21 cellular contexts compared by ENCODE assay signal in the genomic region with DNA sequence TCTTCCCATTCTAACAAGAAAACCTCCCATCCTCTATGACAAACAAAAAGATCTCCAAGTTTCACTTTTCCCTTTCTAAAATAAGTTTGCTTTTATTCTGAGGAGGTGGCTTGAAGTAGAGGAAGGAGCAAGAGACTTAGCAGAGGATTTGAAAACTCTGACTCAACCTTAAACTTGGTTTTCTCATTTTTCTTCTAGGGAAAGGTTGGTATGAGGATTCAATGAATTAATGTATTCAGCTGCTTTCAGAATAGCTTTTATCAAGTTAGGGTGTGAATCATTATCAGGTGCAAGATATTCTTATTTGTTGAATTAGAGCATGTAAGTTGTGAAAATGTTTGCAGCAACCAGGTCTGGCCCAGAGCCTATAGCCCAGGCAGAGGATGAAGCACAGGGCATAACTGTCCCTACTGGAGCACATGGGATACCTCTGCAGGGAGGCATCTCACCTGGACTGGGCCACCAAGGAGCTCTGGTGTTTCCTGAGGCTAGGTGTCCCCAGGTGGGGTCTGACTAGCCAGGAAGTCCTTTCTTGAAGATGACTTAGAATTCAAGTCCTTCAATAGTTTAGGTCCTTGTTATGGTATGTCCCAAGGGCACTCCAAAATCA. TPM values are rescaled to one million over a fixed set of nuclear protein-coding genes. Genes with fewer than 3 reads are reported as not detected.
A peak's percentile ranks its signal among the peaks of the same experiment; 100 is the strongest.
DNase-seq lines count a peak whose midpoint lies in the region; ATAC-seq and TF ChIP-seq lines count a peak whose summit lies in the region.
"Had no signal": no experiment of that assay in that cellular context is flagged by ENCODE, and none has a peak within 500 bp of the region (broad histone marks: within the 10 kb centered on the region; RNA-seq: fewer than 3 reads in every experiment).

No MANE protein-coding gene starts in this region.

- POLR2A ChIA-PET in CD4-positive, alpha-beta memory T cell (lab: Charles Lee; ENCODE audit: partially characterized antibody) = no interaction called here

- H3F3A ChIP-seq in GM23338 (replicated peaks; ENCODE audit: low read depth) = no peaks in the 10 kb centered on the region

- H3K9me3 ChIP-seq in CD4-positive, alpha-beta memory T cell (ENCODE audit: control insufficient read depth in 1 of 2, low read length in 2 of 2) = no peaks in the 10 kb centered on the region
- H3K9me3 ChIP-seq in transverse colon = no peaks in the 10 kb centered on the region
- H3K9me3 ChIP-seq: colonic mucosa, esophagus squamous epithelium, lower lobe of right lung, prostate gland, SK-N-SH, thoracic aorta had no signal

- H2AFZ ChIP-seq in GM23338 = no peak overlapping the region

- no peak for TF ChIP-seq CTCF in GM23338 (conservative IDR thresholded peaks at IDR 0.05; ENCODE audit: low read depth in 2 of 2)
- no peak for TF ChIP-seq CTCF in transverse colon (IDR thresholded peaks at IDR 0.05)

- DNase-seq in CD4-positive, alpha-beta memory T cell = no peak
- DNase-seq in GM23338 (ENCODE audit: low spot score) = peak; percentile 17
- DNase-seq in activated T-helper 2 cell treated with anti-CD3 and anti-CD28 coated beads, Interferon-gamma antibody, Interleukin-2, Interleukin-4, amounts not matched to agents 10 μg/mL and 5 μg/mL and 100 μg/mL, durations not matched to agents 14 hours and 24 hours and 36 hours (ENCODE audit: low spot score) = no peak
- DNase-seq in mesendoderm = peak; percentile 37
- no peak for DNase-seq in transverse colon
- DNase-seq in amniotic stem cell (lab: John Stamatoyannopoulos, UW) = no peak
- DNase-seq: activated B cell treated with CpG ODN at 0.5 μM for 24 hours, colonic mucosa, DMS79 treated with DMSO at 0.1 percent for 48 hours, esophagus squamous epithelium, HFFc6, Karpas-422, kidney, lower lobe of right lung, NCI-H1694, NCI-H69, SK-N-SH, T-helper 9 cell had no signal

- no peak overlapping the region for H2BK5ac ChIP-seq in mesendoderm (ENCODE audit: low read length)

- no peak overlapping the region for H3K4ac ChIP-seq in mesendoderm (ENCODE audit: low read depth, low read length)

- H3K36me3 Mint-ChIP-seq in CD4-positive, alpha-beta memory T cell = peaks cover 49 to 67% of the 10 kb centered on the region in 2 donors
- H3K36me3 Mint-ChIP-seq in GM23338 (ENCODE audit: low read depth) = peaks cover 9% of the 10 kb centered on the region; the same call in 2 of the 3 replicates
- peaks cover 88% of the 10 kb centered on the region for H3K36me3 Mint-ChIP-seq in activated T-helper 2 cell treated with anti-CD3 and anti-CD28 coated beads, Interferon-gamma antibody, Interleukin-2, Interleukin-4, amounts not matched to agents 10 μg/mL and 5 μg/mL and 100 μg/mL, durations not matched to agents 14 hours and 24 hours and 36 hours (ENCODE audit: low read depth)

- no peak overlapping the region for H2AK5ac ChIP-seq in mesendoderm (ENCODE audit: low read length)

- no peak overlapping the region for H3K23ac ChIP-seq in mesendoderm (ENCODE audit: low read length)

- TF ChIP-seq EP300 in transverse colon (IDR thresholded peaks at IDR 0.05; ENCODE audit: low read depth) = no peak

- no peak overlapping the region for H2BK120ac ChIP-seq in mesendoderm (ENCODE audit: low read depth, low read length)

- H3K27me3 Mint-ChIP-seq in CD4-positive, alpha-beta memory T cell = no peaks in the 10 kb centered on the region
- no peaks in the 10 kb centered on the region for H3K27me3 Mint-ChIP-seq in GM23338 (ENCODE audit: insufficient read depth, low read depth, poor library complexity)
- no peaks in the 10 kb centered on the region for H3K27me3 Mint-ChIP-seq in activated T-helper 2 cell treated with anti-CD3 and anti-CD28 coated beads, Interferon-gamma antibody, Interleukin-2, Interleukin-4, amounts not matched to agents 10 μg/mL and 5 μg/mL and 100 μg/mL, durations not matched to agents 14 hours and 24 hours and 36 hours (ENCODE audit: low read depth)
- H3K27me3 Mint-ChIP-seq: activated B cell treated with CpG ODN at 0.5 μM for 24 hours had no signal

- H3K79me1 ChIP-seq in mesendoderm (ENCODE audit: low read length) = no peaks in the 10 kb centered on the region

- H3K4me2 ChIP-seq in GM23338 (no peak overlapping the region), mesendoderm (ENCODE audit: low read length) (no peak overlapping the region)
- H3K4me2 ChIP-seq: SK-N-SH had no signal

- no peak overlapping the region for H3K4me3 Mint-ChIP-seq in CD4-positive, alpha-beta memory T cell
- H3K4me3 Mint-ChIP-seq in GM23338 = no peak overlapping the region
- H3K4me3 Mint-ChIP-seq in activated T-helper 2 cell treated with anti-CD3 and anti-CD28 coated beads, Interferon-gamma antibody, Interleukin-2, Interleukin-4, amounts not matched to agents 10 μg/mL and 5 μg/mL and 100 μg/mL, durations not matched to agents 14 hours and 24 hours and 36 hours (ENCODE audit: low read depth) = no peak overlapping the region
- H3K4me3 Mint-ChIP-seq: activated B cell treated with CpG ODN at 0.5 μM for 24 hours, HFFc6 had no signal

- no peaks in the 10 kb centered on the region for H3K27me3 ChIP-seq in CD4-positive, alpha-beta memory T cell (ENCODE audit: insufficient read depth, low read length)
- no peaks in the 10 kb centered on the region for H3K27me3 ChIP-seq in GM23338 (ENCODE audit: insufficient read depth)
- no peaks in the 10 kb centered on the region for H3K27me3 ChIP-seq in mesendoderm (ENCODE audit: insufficient read depth, low read length, poor library complexity)
- no peaks in the 10 kb centered on the region for H3K27me3 ChIP-seq in transverse colon
- H3K27me3 ChIP-seq: colonic mucosa, esophagus squamous epithelium had no signal

- intact Hi-C loops in CD4-positive, alpha-beta memory T cell (cut with micrococcal nuclease) = no loop called here
- intact Hi-C loops in activated T-helper 2 cell treated with anti-CD3 and anti-CD28 coated beads, Interferon-gamma antibody, Interleukin-2, Interleukin-4, amounts not matched to agents 10 μg/mL and 5 μg/mL and 100 μg/mL, durations not matched to agents 14 hours and 24 hours and 36 hours (cut with micrococcal nuclease) = no loop called here
- intact Hi-C loops in transverse colon (cut with DNase I; ENCODE audit: low total_unique reads) = no loop called here

- H3K9ac ChIP-seq in mesendoderm (ENCODE audit: low read length) = no peak overlapping the region
- H3K9ac ChIP-seq: SK-N-SH had no signal

- no peak overlapping the region for H4K5ac ChIP-seq in mesendoderm (ENCODE audit: low read length)

- CTCF ChIA-PET in CD4-positive, alpha-beta memory T cell (lab: Charles Lee; ENCODE audit: partially characterized antibody) = interaction anchor here (1.2 kb wide), 1 partner anchor 10 kb away, joined by 4 read pairs; no protein-coding TSS in a partner anchor

- no peak overlapping the region for H4K8ac ChIP-seq in mesendoderm (ENCODE audit: low read depth, low read length)

- no peak overlapping the region for H2BK15ac ChIP-seq in mesendoderm (replicated peaks; ENCODE audit: low read depth)

- no peak overlapping the region for H3K4me3 ChIP-seq in CD4-positive, alpha-beta memory T cell (ENCODE audit: low read length in 2 of 2)
- no peak overlapping the region for H3K4me3 ChIP-seq in GM23338
- H3K4me3 ChIP-seq in mesendoderm (ENCODE audit: low read length) = no peak overlapping the region
- H3K4me3 ChIP-seq in transverse colon = no peak overlapping the region
- H3K4me3 ChIP-seq: colonic mucosa, esophagus squamous epithelium, lower lobe of right lung, prostate gland, thoracic aorta had no signal

- no peak overlapping the region for H3K56ac ChIP-seq in mesendoderm (ENCODE audit: low read length)

- H3K36me3 ChIP-seq in CD4-positive, alpha-beta memory T cell (ENCODE audit: insufficient read depth, low read length) = peaks cover 7% of the 10 kb centered on the region
- H3K36me3 ChIP-seq in GM23338 (ENCODE audit: insufficient read depth) (no peaks in the 10 kb centered on the region), mesendoderm (ENCODE audit: control insufficient read depth, insufficient read depth, low read length) (no peaks in the 10 kb centered on the region), transverse colon (peaks cover 0 to 11% (median 5%) of the 10 kb centered on the region in 4 donors)
- H3K36me3 ChIP-seq: colonic mucosa, prostate gland, thoracic aorta had no signal

- no peaks in the 10 kb centered on the region for H3K79me2 ChIP-seq in GM23338 (replicated peaks; ENCODE audit: insufficient read depth)
- H3K79me2 ChIP-seq in mesendoderm (ENCODE audit: control insufficient read depth, insufficient read depth, low read length) = no peaks in the 10 kb centered on the region

- no peaks in the 10 kb centered on the region for H3K9me3 Mint-ChIP-seq in CD4-positive, alpha-beta memory T cell
- H3K9me3 Mint-ChIP-seq in GM23338 = no peaks in the 10 kb centered on the region
- no peaks in the 10 kb centered on the region for H3K9me3 Mint-ChIP-seq in activated T-helper 2 cell treated with anti-CD3 and anti-CD28 coated beads, Interferon-gamma antibody, Interleukin-2, Interleukin-4, amounts not matched to agents 10 μg/mL and 5 μg/mL and 100 μg/mL, durations not matched to agents 14 hours and 24 hours and 36 hours
- H3K9me3 Mint-ChIP-seq: activated B cell treated with CpG ODN at 0.5 μM for 24 hours, HFFc6 had no signal

- in situ Hi-C loops in transverse colon (cut with MboI; ENCODE audit: low pct_ligation_motif_present in 1 of 4, low pct_unique_long_range_greater_than_20kb in 1 of 4, low sequenced_read_pairs in 3 of 4) = no loop called here

- ATAC-seq in GM23338 (peak; percentile 48), GM21825 (IDR thresholded peaks at IDR 0.05; ENCODE audit: unreplicated experiment) (no peak)
- ATAC-seq: lower lobe of right lung had no signal

- no peak overlapping the region for H3K18ac ChIP-seq in mesendoderm (ENCODE audit: low read length)

- no peaks in the 10 kb centered on the region for H3K9me2 ChIP-seq in GM23338 (ENCODE audit: insufficient read depth)
- H3K9me2 ChIP-seq: SK-N-SH had no signal

- H3K27ac ChIP-seq in CD4-positive, alpha-beta memory T cell (ENCODE audit: low read depth, low read length) = no peak overlapping the region
- H3K27ac ChIP-seq in GM23338 (ENCODE audit: low read depth) (no peak overlapping the region), mesendoderm (ENCODE audit: low read depth, low read length) (no peak overlapping the region), transverse colon (no peak overlapping the region)
- H3K27ac ChIP-seq: colonic mucosa, esophagus squamous epithelium, lower lobe of right lung, prostate gland, thoracic aorta had no signal

- H3K4me1 ChIP-seq in CD4-positive, alpha-beta memory T cell (ENCODE audit: insufficient read depth, low read length) = peaks cover 8% of the 10 kb centered on the region
- H3K4me1 ChIP-seq in GM23338 (ENCODE audit: insufficient read depth) (peaks cover 41% of the 10 kb centered on the region), mesendoderm (ENCODE audit: control insufficient read depth, low read depth, low read length) (no peaks in the 10 kb centered on the region), transverse colon (no peaks in the 10 kb centered on the region)
- H3K4me1 ChIP-seq: colonic mucosa, esophagus squamous epithelium, lower lobe of right lung, prostate gland had no signal

- no peaks in the 10 kb centered on the region for H4K20me1 ChIP-seq in GM23338 (replicated peaks; ENCODE audit: insufficient read depth)

- H3K4me1 Mint-ChIP-seq in CD4-positive, alpha-beta memory T cell = peaks cover 10 to 34% (median 23%) of the 10 kb centered on the region in 4 donors
- peaks cover 27% of the 10 kb centered on the region for H3K4me1 Mint-ChIP-seq in GM23338
- H3K4me1 Mint-ChIP-seq in activated T-helper 2 cell treated with anti-CD3 and anti-CD28 coated beads, Interferon-gamma antibody, Interleukin-2, Interleukin-4, amounts not matched to agents 10 μg/mL and 5 μg/mL and 100 μg/mL, durations not matched to agents 14 hours and 24 hours and 36 hours (ENCODE audit: low read depth) = peaks cover 62% of the 10 kb centered on the region
- H3K4me1 Mint-ChIP-seq: activated B cell treated with CpG ODN at 0.5 μM for 24 hours had no signal

- no peak for TF ChIP-seq POLR2A in transverse colon (IDR thresholded peaks at IDR 0.05)

- H3K27ac Mint-ChIP-seq in CD4-positive, alpha-beta memory T cell = peak overlapping the region in 4 of 7 donors; percentile 3 to 72 (median 36)
- H3K27ac Mint-ChIP-seq in GM23338 = no peak overlapping the region
- H3K27ac Mint-ChIP-seq in activated T-helper 2 cell treated with anti-CD3 and anti-CD28 coated beads, Interferon-gamma antibody, Interleukin-2, Interleukin-4, amounts not matched to agents 10 μg/mL and 5 μg/mL and 100 μg/mL, durations not matched to agents 14 hours and 24 hours and 36 hours = peak overlapping the region; percentile 50
- H3K27ac Mint-ChIP-seq: activated B cell treated with CpG ODN at 0.5 μM for 24 hours, HFFc6 had no signal

RNA-seq across cellular contexts. Expression of gene SATB1, which starts 42.3 kb away (rescaled TPM):
- total RNA-seq in CD4-positive, alpha-beta memory T cell = 100 to 1,000 TPM; 211 TPM
- polyA plus RNA-seq in CD4-positive, alpha-beta memory T cell = 100 to 1,000 TPM; 101 to 109 TPM
- total RNA-seq in GM23338 (2014; rRNA removed; shearing (Covaris generic)) = 26.8 and 28.9 TPM in 2 replicates
- 17.0 and 17.4 TPM in 2 replicates for polyA plus RNA-seq in GM23338 (2016; fragmentation: Nextera tagmentation; extraction: Ambion mirVana)
- 831 and 866 TPM in 2 replicates for total RNA-seq in activated T-helper 2 cell treated with anti-CD3 and anti-CD28 coated beads, Interferon-gamma antibody, Interleukin-2, Interleukin-4, amounts not matched to agents 10 μg/mL and 5 μg/mL and 100 μg/mL, durations not matched to agents 14 hours and 24 hours and 36 hours
- polyA plus RNA-seq in mesendoderm (2013, experiment 1 of 2) = 26.0 TPM
- 26.9 TPM for polyA plus RNA-seq in mesendoderm (2013, experiment 2 of 2)
- total RNA-seq in transverse colon = 10 to 100 TPM; 27.7 to 85.3 (median 67.1) TPM

Comparison
In these comparisons a context has a peak if more than half of its experiments do, and no peak if none do; other contexts are left out.
1. DNase-seq: peak in GM23338 (single experiment) and mesendoderm (single experiment); none in CD4-positive, alpha-beta memory T cell (0 of 5), activated T-helper 2 cell treated with anti-CD3 and anti-CD28 coated beads, Interferon-gamma antibody, Interleukin-2, Interleukin-4, amounts not matched to agents 10 μg/mL and 5 μg/mL and 100 μg/mL, durations not matched to agents 14 hours and 24 hours and 36 hours (single experiment), transverse colon (single experiment) and amniotic stem cell (single experiment).